Comparison of ENCODE assay signal across 11 cellular contexts in genomic region chr12:26369588-26369987, GRCh38.
DNase-seq lines count a peak whose midpoint lies in the region; ATAC-seq and TF ChIP-seq lines count a peak whose summit lies in the region.
"Had no signal": no experiment of that assay in that cellular context is flagged by ENCODE, and none has a peak within 500 bp of the region (broad histone marks: within the 10 kb centered on the region; RNA-seq: fewer than 3 reads in every experiment).

No MANE protein-coding gene starts in this region.

- no peaks in the 10 kb centered on the region for H3K36me3 ChIP-seq in heart left ventricle
- no peaks in the 10 kb centered on the region for H3K36me3 ChIP-seq in right atrium auricular region
- H3K36me3 ChIP-seq in adipocyte (ENCODE audit: control insufficient read depth, insufficient read depth, low read length, severe bottlenecking) = no peaks in the 10 kb centered on the region
- H3K36me3 ChIP-seq in hepatocyte (replicated peaks; ENCODE audit: insufficient read depth, low read depth) = no peaks in the 10 kb centered on the region
- no peaks in the 10 kb centered on the region for H3K36me3 ChIP-seq in thoracic aorta
- H3K36me3 ChIP-seq in tibial artery = no peaks in the 10 kb centered on the region

- DNase-seq in heart left ventricle (peak in 1 of 5 donors; percentile 40), right atrium auricular region (ENCODE audit: low spot score) (no peak), adipocyte (ENCODE audit: low read depth) (peak; percentile 82), hepatocyte (ENCODE audit: low spot score) (peak; percentile 13), thoracic aorta (ENCODE audit: low spot score) (no peak), tibial artery (no peak)
- DNase-seq in naive thymus-derived CD8-positive, alpha-beta T cell = no peak
- DNase-seq in activated CD4-positive, alpha-beta T cell treated with anti-CD3 and anti-CD28 coated beads for 1 hour = no peak
- DNase-seq: activated CD8-positive, alpha-beta memory T cell treated with anti-CD3 and anti-CD28 coated beads, Interleukin-2, amount 50 U/mL, for 4 hours; SHP77 treated with DMSO at 0.1 percent for 48 hours had no signal

- no peaks in the 10 kb centered on the region for H3K9me2 ChIP-seq in hepatocyte (replicated peaks; ENCODE audit: insufficient read depth)

- no peak for TF ChIP-seq CTCF in heart left ventricle (IDR thresholded peaks at IDR 0.05)
- no peak for TF ChIP-seq CTCF in right atrium auricular region (IDR thresholded peaks at IDR 0.05)
- TF ChIP-seq CTCF in hepatocyte (IDR thresholded peaks at IDR 0.05; ENCODE audit: poor library complexity) = no peak
- TF ChIP-seq CTCF in thoracic aorta (IDR thresholded peaks at IDR 0.05) = no peak
- no peak for TF ChIP-seq CTCF in tibial artery (IDR thresholded peaks at IDR 0.05)

- H3K4me3 ChIP-seq in heart left ventricle (no peak overlapping the region), right atrium auricular region (no peak overlapping the region), adipocyte (ENCODE audit: low read length) (no peak overlapping the region), hepatocyte (no peak overlapping the region), thoracic aorta (no peak overlapping the region), tibial artery (no peak overlapping the region)

- WGBS in heart left ventricle, 4 donors = 83 to 89% (median 87%) methylated on average over 4 of the region's 4 CpGs
- WGBS in hepatocyte (ENCODE audit: low lambda C conversion rate, missing lambda C conversion rate) = 75% methylated on average over 4 of the region's 4 CpGs

- no peaks in the 10 kb centered on the region for H3K27me3 Mint-ChIP-seq in naive thymus-derived CD8-positive, alpha-beta T cell
- H3K27me3 Mint-ChIP-seq: B cell had no signal

- no peak overlapping the region for H3K27ac ChIP-seq in heart left ventricle
- no peak overlapping the region for H3K27ac ChIP-seq in right atrium auricular region
- no peak overlapping the region for H3K27ac ChIP-seq in hepatocyte
- no peak overlapping the region for H3K27ac ChIP-seq in thoracic aorta
- no peak overlapping the region for H3K27ac ChIP-seq in tibial artery

- H3K9ac ChIP-seq in adipocyte (ENCODE audit: low read length) = no peak overlapping the region

- no peaks in the 10 kb centered on the region for H3K9me3 ChIP-seq in heart left ventricle
- H3K9me3 ChIP-seq in right atrium auricular region = no peaks in the 10 kb centered on the region
- no peaks in the 10 kb centered on the region for H3K9me3 ChIP-seq in adipocyte (ENCODE audit: control insufficient read depth, low read length)
- H3K9me3 ChIP-seq in hepatocyte (ENCODE audit: low read depth) = no peaks in the 10 kb centered on the region
- H3K9me3 ChIP-seq in thoracic aorta = no peaks in the 10 kb centered on the region
- no peaks in the 10 kb centered on the region for H3K9me3 ChIP-seq in tibial artery

- POLR2A ChIA-PET in naive thymus-derived CD8-positive, alpha-beta T cell (lab: Charles Lee) = no interaction called here

- H3K4me1 Mint-ChIP-seq in naive thymus-derived CD8-positive, alpha-beta T cell = no peaks in the 10 kb centered on the region
- H3K4me1 Mint-ChIP-seq: B cell had no signal

- H3K27ac Mint-ChIP-seq in naive thymus-derived CD8-positive, alpha-beta T cell = no peak overlapping the region
- H3K27ac Mint-ChIP-seq: B cell had no signal

- intact Hi-C loops in heart left ventricle (cut with DNase I) = no loop called here
- intact Hi-C loops in tibial artery (cut with DNase I; ENCODE audit: low total_unique reads) = no loop called here

- no peaks in the 10 kb centered on the region for H3K9me3 Mint-ChIP-seq in naive thymus-derived CD8-positive, alpha-beta T cell

- no peak overlapping the region for H3K4me3 Mint-ChIP-seq in naive thymus-derived CD8-positive, alpha-beta T cell
- H3K4me3 Mint-ChIP-seq: B cell had no signal

- H2AFZ ChIP-seq in hepatocyte = no peak overlapping the region

- H4K20me1 ChIP-seq in hepatocyte (ENCODE audit: insufficient read depth, poor library complexity, severe bottlenecking) = no peaks in the 10 kb centered on the region

- H3K4me1 ChIP-seq in heart left ventricle = peaks cover 0 to 6% (median 0%) of the 10 kb centered on the region in 12 donors
- peaks cover 0 to 9% of the 10 kb centered on the region in 2 donors for H3K4me1 ChIP-seq in right atrium auricular region
- H3K4me1 ChIP-seq in adipocyte (ENCODE audit: control insufficient read depth, insufficient read depth, low read length) = peaks cover 10% of the 10 kb centered on the region
- no peaks in the 10 kb centered on the region for H3K4me1 ChIP-seq in hepatocyte (ENCODE audit: insufficient read depth)
- peaks cover 3 to 6% of the 10 kb centered on the region in 2 donors for H3K4me1 ChIP-seq in thoracic aorta (ENCODE audit: control insufficient read depth in 1 of 2, low read depth in 2 of 2)
- H3K4me1 ChIP-seq in tibial artery = peaks cover 0 to 8% (median 0%) of the 10 kb centered on the region in 4 donors

- ATAC-seq in heart left ventricle (peak in 3 of 4 donors; percentile 48 to 91 (median 70)), thoracic aorta (ENCODE audit: insufficient number of reproducible peaks, low FRiP score, low read depth) (peak; percentile 67)
- no peak for ATAC-seq in naive thymus-derived CD8-positive, alpha-beta T cell

- TF ChIP-seq POLR2A in heart left ventricle (IDR thresholded peaks at IDR 0.05) = no peak

- peaks cover 0 to 30% (median 29%) of the 10 kb centered on the region in 3 donors for H3K36me3 Mint-ChIP-seq in naive thymus-derived CD8-positive, alpha-beta T cell

- no peaks in the 10 kb centered on the region for H3K79me2 ChIP-seq in hepatocyte

- H3K27me3 ChIP-seq in heart left ventricle (no peaks in the 10 kb centered on the region), right atrium auricular region (no peaks in the 10 kb centered on the region), adipocyte (replicated peaks; ENCODE audit: control insufficient read depth, insufficient read depth, low read length) (no peaks in the 10 kb centered on the region), hepatocyte (no peaks in the 10 kb centered on the region), thoracic aorta (replicated peaks; ENCODE audit: insufficient read depth) (no peaks in the 10 kb centered on the region), tibial artery (no peaks in the 10 kb centered on the region)

- H3K4me2 ChIP-seq in hepatocyte = no peak overlapping the region

Comparison
In these comparisons a context has a peak if more than half of its experiments do, and no peak if none do; other contexts are left out.
1. ATAC-seq: peak in heart left ventricle (3 of 4) and thoracic aorta (single experiment); none in naive thymus-derived CD8-positive, alpha-beta T cell (0 of 2).
2. DNase-seq: peak in adipocyte (single experiment) and hepatocyte (single experiment); none in right atrium auricular region (single experiment), thoracic aorta (single experiment), tibial artery (0 of 2), naive thymus-derived CD8-positive, alpha-beta T cell (0 of 10) and activated CD4-positive, alpha-beta T cell treated with anti-CD3 and anti-CD28 coated beads for 1 hour (single experiment).